In genomic region chrX:87299563-87300160, GRCh38 we compare ENCODE assay signal across 9 cellular contexts.
DNase-seq lines count a peak whose midpoint lies in the region; ATAC-seq, FAIRE-seq and TF ChIP-seq lines count a peak whose summit lies in the region.
"Had no signal": no experiment of that assay in that cellular context is flagged by ENCODE, and none has a peak within 500 bp of the region (broad histone marks: within the 10 kb centered on the region; RNA-seq: fewer than 3 reads in every experiment).

No MANE protein-coding gene starts in this region.

- no peak for TF ChIP-seq POLR2A in endothelial cell of umbilical vein (IDR thresholded peaks at IDR 0.05; ENCODE audit: low read depth, low read length)

- H2AFZ ChIP-seq in endothelial cell of umbilical vein (ENCODE audit: low read depth, low read length): no peak overlapping the region

- no TSS peak for BruUV-seq in endothelial cell of umbilical vein (replicated peaks; lab: Mats Ljungman, UMichigan)

- no peaks in the 10 kb centered on the region for H3K36me3 ChIP-seq in endothelial cell of umbilical vein (ENCODE audit: control insufficient read depth in 2 of 2, extremely low read depth in 1 of 2, insufficient read depth in 2 of 2, low read length in 2 of 2)
- H3K36me3 ChIP-seq: thoracic aorta had no signal

- DNase-seq in SIG-M5 treated with dmso at 0.1 percent for 504 hours (lab: John Stamatoyannopoulos, UW; ENCODE audit: unreplicated experiment) (peak; percentile 23), SIG-M5 (lab: John Stamatoyannopoulos, UW) (no peak), NCI-H146 treated with DMSO at 0.1 percent for 48 hours (lab: John Stamatoyannopoulos, UW; ENCODE audit: unreplicated experiment) (peak; percentile 8), endothelial cell of umbilical vein (ENCODE audit: low read depth, low spot score) (peak; percentile 12), smooth muscle cell of the brain vasculature (ENCODE audit: low read depth, low spot score) (peak; percentile 7), T-helper 1 cell (no peak)
- DNase-seq in stimulated activated naive CD4-positive, alpha-beta T cell treated with Interleukin-2 at 50 U/mL for 16 hours (lab: John Stamatoyannopoulos, UW): no peak

- no peak overlapping the region for H3K4me2 ChIP-seq in endothelial cell of umbilical vein (ENCODE audit: insufficient read depth, low read length)

- H3K9ac ChIP-seq in endothelial cell of umbilical vein (replicated peaks; ENCODE audit: extremely low read depth, insufficient read depth, low read length): no peak overlapping the region

- H3K4me3 ChIP-seq in endothelial cell of umbilical vein (replicated peaks in 1 of 3; ENCODE audit: insufficient read depth in 1 of 3, low read depth in 1 of 3, low read length in 3 of 3): no peak overlapping the region
- H3K4me3 ChIP-seq: thoracic aorta had no signal

- POLR2A ChIA-PET in endothelial cell of umbilical vein (lab: Charles Lee): no interaction called here

- no peak overlapping the region for H3K27ac ChIP-seq in endothelial cell of umbilical vein (ENCODE audit: insufficient read depth, low read depth, low read length)
- H3K27ac ChIP-seq: thoracic aorta had no signal

- H3K9me3 ChIP-seq in endothelial cell of umbilical vein (replicated peaks; ENCODE audit: control insufficient read depth, insufficient read depth, low read length): no peaks in the 10 kb centered on the region
- H3K9me3 ChIP-seq: thoracic aorta had no signal

- no peaks in the 10 kb centered on the region for H3K9me1 ChIP-seq in endothelial cell of umbilical vein (replicated peaks; ENCODE audit: control insufficient read depth, extremely low read depth, insufficient read depth, low read length)

- CTCF ChIA-PET in endothelial cell of umbilical vein (lab: Charles Lee): no interaction called here

- no peak for ATAC-seq in GM21717 (IDR thresholded peaks at IDR 0.05; ENCODE audit: unreplicated experiment)

- TF ChIP-seq CTCF in endothelial cell of umbilical vein (IDR thresholded peaks at IDR 0.05; ENCODE audit: extremely low read depth in 1 of 2, insufficient read depth in 1 of 2, low read depth in 1 of 2, low read length in 2 of 2): peak in 1 of 2 donors; percentile 13

- no peaks in the 10 kb centered on the region for H4K20me1 ChIP-seq in endothelial cell of umbilical vein (replicated peaks; ENCODE audit: control insufficient read depth, extremely low read depth, insufficient read depth, low read length)

- dilution Hi-C loops in endothelial cell of umbilical vein (cut with MboI; ENCODE audit: extremely low pct_ligation_motif_present, low sequenced_read_pairs): no loop called here

- intact Hi-C loops in endothelial cell of umbilical vein (cut with micrococcal nuclease): loop anchor here (5.0 kb wide), 2 partner anchors 1167 to 1687 kb away; no protein-coding TSS in a partner anchor

- H3K27me3 ChIP-seq in endothelial cell of umbilical vein (ENCODE audit: control insufficient read depth in 2 of 2, insufficient read depth in 2 of 2, low read length in 2 of 2): no peaks in the 10 kb centered on the region

- H3K4me1 ChIP-seq in endothelial cell of umbilical vein (ENCODE audit: control insufficient read depth, extremely low read depth, insufficient read depth, low read length): no peaks in the 10 kb centered on the region

- no peaks in the 10 kb centered on the region for H3K79me2 ChIP-seq in endothelial cell of umbilical vein (ENCODE audit: control insufficient read depth, insufficient read depth, low read length)

- FAIRE-seq in endothelial cell of umbilical vein (lab: Jason Lieb, UNC): peak; percentile 81

TF ChIP-seq in endothelial cell of umbilical vein, 7 proteins besides CTCF, POLR2A, EP300 and RAD21:
- TF ChIP-seq JUN (IDR thresholded peaks at IDR 0.05; ENCODE audit: borderline replicate concordance, insufficient read depth, insufficient read length, low read depth) (no peak), MAX (IDR thresholded peaks at IDR 0.05; ENCODE audit: insufficient read depth, insufficient read length) (no peak), GATA2 (IDR thresholded peaks at IDR 0.05; ENCODE audit: insufficient read depth, insufficient read length, low read depth, low read length) (no peak), MYC (IDR thresholded peaks at IDR 0.05; ENCODE audit: low read depth, low read length) (no peak), EZH2 (IDR thresholded peaks at IDR 0.05; ENCODE audit: borderline replicate concordance, low read depth, low read length, severe bottlenecking) (no peak), POLR2AphosphoS5 (IDR thresholded peaks at IDR 0.05; ENCODE audit: insufficient read depth, low read depth, low read length) (no peak), FOS (IDR thresholded peaks at IDR 0.05; ENCODE audit: borderline replicate concordance, insufficient read depth, low read length) (no peak)
TF ChIP-seq in endothelial cell of umbilical vein: peak in this region for 0.

Comparison
In these comparisons a context has a peak if more than half of its experiments do, and no peak if none do; other contexts are left out.
1. DNase-seq: peak in SIG-M5 treated with dmso at 0.1 percent for 504 hours (single experiment), NCI-H146 treated with DMSO at 0.1 percent for 48 hours (single experiment), endothelial cell of umbilical vein (single experiment) and smooth muscle cell of the brain vasculature (single experiment); none in SIG-M5 (single experiment), T-helper 1 cell (0 of 5) and stimulated activated naive CD4-positive, alpha-beta T cell treated with Interleukin-2 at 50 U/mL for 16 hours (single experiment).